Comparison of ENCODE assay signal across 8 cellular contexts in genomic region chr1:113783254-113784103, GRCh38. TPM values are rescaled to one million over a fixed set of nuclear protein-coding genes. Genes with fewer than 3 reads are reported as not detected.
DNase-seq lines count a peak whose midpoint lies in the region; ATAC-seq and TF ChIP-seq lines count a peak whose summit lies in the region.

No MANE protein-coding gene starts in this region.

- H3K36me3 ChIP-seq in CD4-positive, CD25-positive, alpha-beta regulatory T cell (ENCODE audit: control insufficient read depth, insufficient read depth, low read length) = no peaks in the 10 kb centered on the region

- no peaks in the 10 kb centered on the region for H3K9me3 ChIP-seq in CD4-positive, CD25-positive, alpha-beta regulatory T cell (ENCODE audit: control insufficient read depth in 2 of 2, low read length in 2 of 2)
- H3K9me3 ChIP-seq in T-helper 17 cell (ENCODE audit: control insufficient read depth, low read length, poor library complexity, severe bottlenecking) = no peaks in the 10 kb centered on the region

- H3K27ac ChIP-seq in CD4-positive, CD25-positive, alpha-beta regulatory T cell (ENCODE audit: insufficient read depth, low read length, poor library complexity, severe bottlenecking) = peak overlapping the region; percentile 88

- H3K36me3 Mint-ChIP-seq in CD4-positive, CD25-positive, alpha-beta regulatory T cell = peaks cover 10% of the 10 kb centered on the region
- H3K36me3 Mint-ChIP-seq in T-helper 17 cell (ENCODE audit: low read depth) (no peaks in the 10 kb centered on the region), progenitor cell of endocrine pancreas (ENCODE audit: insufficient read depth) (peaks cover 10% of the 10 kb centered on the region)

- H3K27me3 Mint-ChIP-seq in CD4-positive, CD25-positive, alpha-beta regulatory T cell = no peaks in the 10 kb centered on the region
- H3K27me3 Mint-ChIP-seq in T-helper 17 cell (no peaks in the 10 kb centered on the region), progenitor cell of endocrine pancreas (no peaks in the 10 kb centered on the region)

- H3K4me3 Mint-ChIP-seq in CD4-positive, CD25-positive, alpha-beta regulatory T cell = peak overlapping the region; percentile 51 to 84 (median 66)
- H3K4me3 Mint-ChIP-seq in T-helper 17 cell (peak overlapping the region; percentile 82), progenitor cell of endocrine pancreas (ENCODE audit: low read depth) (no peak overlapping the region)

- peaks cover 91% of the 10 kb centered on the region for H3K4me1 ChIP-seq in CD4-positive, CD25-positive, alpha-beta regulatory T cell (ENCODE audit: control insufficient read depth, insufficient read depth, low read length, poor library complexity, severe bottlenecking)

- TF ChIP-seq CTCF in progenitor cell of endocrine pancreas (IDR thresholded peaks at IDR 0.05; ENCODE audit: unreplicated experiment) = no peak

- H3K27ac Mint-ChIP-seq in CD4-positive, CD25-positive, alpha-beta regulatory T cell = peak overlapping the region in 1 of 3 donors; percentile 91
- H3K27ac Mint-ChIP-seq in T-helper 17 cell (no peak overlapping the region), progenitor cell of endocrine pancreas (peak overlapping the region; percentile 18)

- H3K27me3 ChIP-seq in CD4-positive, CD25-positive, alpha-beta regulatory T cell (ENCODE audit: control insufficient read depth, insufficient read depth, low read length) = no peaks in the 10 kb centered on the region

- H3K4me3 ChIP-seq in CD4-positive, CD25-positive, alpha-beta regulatory T cell (ENCODE audit: low read depth, low read length) = peak overlapping the region; percentile 65

- peaks cover 30 to 48% (median 42%) of the 10 kb centered on the region in 4 donors for H3K4me1 Mint-ChIP-seq in CD4-positive, CD25-positive, alpha-beta regulatory T cell
- H3K4me1 Mint-ChIP-seq in T-helper 17 cell = peaks cover 47% of the 10 kb centered on the region
- peaks cover 14% of the 10 kb centered on the region for H3K4me1 Mint-ChIP-seq in progenitor cell of endocrine pancreas (ENCODE audit: low read depth)

- ATAC-seq in CD4-positive, CD25-positive, alpha-beta regulatory T cell (ENCODE audit: low read depth in 2 of 2) = peak; percentile 83 to 86
- peak; percentile 81 for ATAC-seq in GM19395 (IDR thresholded peaks at IDR 0.05; ENCODE audit: unreplicated experiment)
- peak; percentile 70 for ATAC-seq in HG03378 (IDR thresholded peaks at IDR 0.05; ENCODE audit: unreplicated experiment)
- ATAC-seq in T-helper 17 cell = peak; percentile 93

- peak; percentile 42 to 88 (median 75) for DNase-seq in CD4-positive, CD25-positive, alpha-beta regulatory T cell
- DNase-seq in T-helper 17 cell (peak in 2 of 3 donors; percentile 27 to 34), progenitor cell of endocrine pancreas (ENCODE audit: low spot score, unreplicated experiment) (no peak), NCI-H345 (lab: John Stamatoyannopoulos, UW) (no peak), NCI-H526 (lab: John Stamatoyannopoulos, UW) (no peak)
- DNase-seq in effector CD4-positive, alpha-beta T cell = peak; percentile 38

- peaks cover 0 to 3% (median 0%) of the 10 kb centered on the region in 7 donors for H3K9me3 Mint-ChIP-seq in CD4-positive, CD25-positive, alpha-beta regulatory T cell
- peaks cover 3% of the 10 kb centered on the region for H3K9me3 Mint-ChIP-seq in progenitor cell of endocrine pancreas (ENCODE audit: low read depth)

RNA-seq across cellular contexts. Expression of gene PHTF1, which starts 24.2 kb away (rescaled TPM):
- 16.7 TPM for total RNA-seq in CD4-positive, CD25-positive, alpha-beta regulatory T cell
- 10 to 100 TPM; 11.1 to 22.7 (median 15.3) TPM for polyA plus RNA-seq in CD4-positive, CD25-positive, alpha-beta regulatory T cell
- total RNA-seq in T-helper 17 cell = 10 to 100 TPM; 14.7 to 17.9 TPM
- total RNA-seq in progenitor cell of endocrine pancreas = 51.3 and 51.9 TPM in 2 replicates

RNA-seq across cellular contexts. Expression of gene RSBN1, which starts 28.8 kb away (rescaled TPM):
- total RNA-seq in CD4-positive, CD25-positive, alpha-beta regulatory T cell = 52.1 TPM
- polyA plus RNA-seq in CD4-positive, CD25-positive, alpha-beta regulatory T cell = 10 to 100 TPM; 43.8 to 52.7 (median 49.8) TPM
- total RNA-seq in T-helper 17 cell (10 to 100 TPM; 40.1 to 45.8 TPM), progenitor cell of endocrine pancreas (25.9 and 29.1 TPM in 2 replicates)

Comparison
In these comparisons a context has a peak if more than half of its experiments do, and no peak if none do; other contexts are left out.
1. DNase-seq: peak in CD4-positive, CD25-positive, alpha-beta regulatory T cell (3 of 3), T-helper 17 cell (2 of 3) and effector CD4-positive, alpha-beta T cell (single experiment); none in progenitor cell of endocrine pancreas (single experiment), NCI-H345 (single experiment) and NCI-H526 (0 of 2).
2. Peak in every context shown above with its lines, with median percentiles within 50 percentile points of each other: ATAC-seq.